In the genomic region with DNA sequence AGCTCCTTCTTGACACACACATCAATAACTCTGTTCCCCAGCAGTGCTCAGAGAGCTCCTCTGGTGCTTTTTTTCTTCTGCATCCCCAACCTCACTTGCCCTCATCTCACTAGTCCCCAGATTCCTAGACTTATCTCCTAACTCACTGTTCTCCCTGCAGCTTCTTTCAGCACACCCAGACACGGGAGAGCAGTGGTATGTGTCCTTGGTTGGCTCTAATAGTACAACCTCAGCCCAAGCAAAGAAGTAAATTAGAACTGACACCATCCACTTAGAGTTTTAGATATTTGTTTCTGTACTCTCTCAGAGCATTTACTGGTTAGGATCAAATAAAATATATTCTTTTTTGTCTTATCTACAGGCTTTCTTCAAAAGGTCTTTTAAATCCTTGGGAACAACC, we compare ENCODE assay signal across 20 cellular contexts.
DNase-seq lines count a peak whose midpoint lies in the region; ATAC-seq and TF ChIP-seq lines count a peak whose summit lies in the region.
"Had no signal": no experiment of that assay in that cellular context is flagged by ENCODE, and none has a peak within 500 bp of the region (broad histone marks: within the 10 kb centered on the region; RNA-seq: fewer than 3 reads in every experiment).

No MANE protein-coding gene starts in this region.

- H3K27ac Mint-ChIP-seq in GM23338 (no peak overlapping the region), progenitor cell of endocrine pancreas (peak overlapping the region; percentile 59)
- H3K27ac Mint-ChIP-seq in activated naive CD8-positive, alpha-beta T cell treated with anti-CD3 and anti-CD28 coated beads, Interleukin-2, amount 50 U/mL, for 24 hours: no peak overlapping the region
- H3K27ac Mint-ChIP-seq: CD4-positive, alpha-beta T cell; HFFc6 had no signal

- peak; percentile 93 for ATAC-seq in SK-N-SH treated with all-trans-retinoic acid at 6 μM for 48 hours
- ATAC-seq in GM23338: peak; percentile 34; the same call in 1 of the 3 replicates
- ATAC-seq in left lung: peak; percentile 26
- ATAC-seq in activated naive CD8-positive, alpha-beta T cell treated with anti-CD3 and anti-CD28 coated beads, Interleukin-2, amount 50 U/mL, for 24 hours: no peak
- ATAC-seq in upper lobe of right lung: no peak
- ATAC-seq: A549, HCT116 had no signal

- no peak overlapping the region for H2AFZ ChIP-seq in SK-N-SH (ENCODE audit: low read depth)
- no peak overlapping the region for H2AFZ ChIP-seq in GM23338
- H2AFZ ChIP-seq: GM23248 had no signal

- no peaks in the 10 kb centered on the region for H3K9me2 ChIP-seq in SK-N-SH
- H3K9me2 ChIP-seq in GM23338 (ENCODE audit: insufficient read depth): no peaks in the 10 kb centered on the region

- H3K4me3 ChIP-seq in SK-N-SH (ENCODE audit: low read depth in 2 of 2, low read length in 1 of 2): no peak overlapping the region
- H3K4me3 ChIP-seq in GM23338: no peak overlapping the region
- H3K4me3 ChIP-seq in left lung: no peak overlapping the region
- H3K4me3 ChIP-seq in esophagus squamous epithelium: no peak overlapping the region
- H3K4me3 ChIP-seq in upper lobe of right lung: no peak overlapping the region
- H3K4me3 ChIP-seq: A549, GM23248 had no signal

- no peak overlapping the region for H3K9ac ChIP-seq in SK-N-SH
- H3K9ac ChIP-seq: GM23248 had no signal

- intact Hi-C loops in left lung (cut with DNase I): no loop called here
- intact Hi-C loops in esophagus squamous epithelium (cut with DNase I): no loop called here
- intact Hi-C loops in upper lobe of right lung (cut with DNase I): no loop called here

- H3K9me3 Mint-ChIP-seq in GM23338 (no peaks in the 10 kb centered on the region), progenitor cell of endocrine pancreas (ENCODE audit: low read depth) (no peaks in the 10 kb centered on the region)
- no peaks in the 10 kb centered on the region for H3K9me3 Mint-ChIP-seq in activated naive CD8-positive, alpha-beta T cell treated with anti-CD3 and anti-CD28 coated beads, Interleukin-2, amount 50 U/mL, for 24 hours
- H3K9me3 Mint-ChIP-seq: CD4-positive, alpha-beta T cell; HFFc6 had no signal

- H3K36me3 Mint-ChIP-seq in GM23338 (ENCODE audit: low read depth): no peaks in the 10 kb centered on the region
- no peaks in the 10 kb centered on the region for H3K36me3 Mint-ChIP-seq in progenitor cell of endocrine pancreas (ENCODE audit: insufficient read depth)
- H3K36me3 Mint-ChIP-seq in activated naive CD8-positive, alpha-beta T cell treated with anti-CD3 and anti-CD28 coated beads, Interleukin-2, amount 50 U/mL, for 24 hours (ENCODE audit: low read depth): no peaks in the 10 kb centered on the region

- no peak for TF ChIP-seq CTCF in SK-N-SH (IDR thresholded peaks at IDR 0.05)
- TF ChIP-seq CTCF in GM23338 (conservative IDR thresholded peaks at IDR 0.05; ENCODE audit: low read depth in 2 of 2): no peak
- no peak for TF ChIP-seq CTCF in left lung (IDR thresholded peaks at IDR 0.05)
- TF ChIP-seq CTCF in progenitor cell of endocrine pancreas (IDR thresholded peaks at IDR 0.05; ENCODE audit: unreplicated experiment): no peak
- TF ChIP-seq CTCF in esophagus squamous epithelium (IDR thresholded peaks at IDR 0.05): no peak
- no peak for TF ChIP-seq CTCF in upper lobe of right lung (IDR thresholded peaks at IDR 0.05)

- H3K9me3 ChIP-seq in SK-N-SH (no peaks in the 10 kb centered on the region), left lung (no peaks in the 10 kb centered on the region), esophagus squamous epithelium (no peaks in the 10 kb centered on the region), upper lobe of right lung (no peaks in the 10 kb centered on the region)
- H3K9me3 ChIP-seq: A549 had no signal

- H3K4me2 ChIP-seq in SK-N-SH (no peak overlapping the region), GM23338 (no peak overlapping the region)
- H3K4me2 ChIP-seq: A549 had no signal

- no peak for TF ChIP-seq EP300 in SK-N-SH (IDR thresholded peaks at IDR 0.05; ENCODE audit: borderline replicate concordance in 1 of 2, low read depth in 1 of 2, low read length in 1 of 2)

- no peaks in the 10 kb centered on the region for H3K36me3 ChIP-seq in SK-N-SH (replicated peaks in 1 of 2; ENCODE audit: control insufficient read depth in 1 of 2, insufficient read depth in 2 of 2, low read length in 1 of 2)
- no peaks in the 10 kb centered on the region for H3K36me3 ChIP-seq in GM23338 (ENCODE audit: insufficient read depth)
- no peaks in the 10 kb centered on the region for H3K36me3 ChIP-seq in left lung
- no peaks in the 10 kb centered on the region for H3K36me3 ChIP-seq in esophagus squamous epithelium
- H3K36me3 ChIP-seq in upper lobe of right lung: no peaks in the 10 kb centered on the region

- peaks cover 14% of the 10 kb centered on the region for H3K4me1 Mint-ChIP-seq in GM23338
- H3K4me1 Mint-ChIP-seq in progenitor cell of endocrine pancreas (ENCODE audit: low read depth): peaks cover 51% of the 10 kb centered on the region
- H3K4me1 Mint-ChIP-seq in activated naive CD8-positive, alpha-beta T cell treated with anti-CD3 and anti-CD28 coated beads, Interleukin-2, amount 50 U/mL, for 24 hours: no peaks in the 10 kb centered on the region

- no peaks in the 10 kb centered on the region for H3K4me1 ChIP-seq in SK-N-SH (ENCODE audit: control insufficient read depth in 1 of 2, insufficient read depth in 2 of 2, low read depth in 1 of 2, low read length in 1 of 2)
- H3K4me1 ChIP-seq in GM23338 (ENCODE audit: insufficient read depth): peaks cover 6% of the 10 kb centered on the region; the same call in 1 of the 2 replicates
- H3K4me1 ChIP-seq in left lung: no peaks in the 10 kb centered on the region
- H3K4me1 ChIP-seq in esophagus squamous epithelium: no peaks in the 10 kb centered on the region
- H3K4me1 ChIP-seq in upper lobe of right lung: no peaks in the 10 kb centered on the region
- H3K4me1 ChIP-seq: A549 had no signal

- H3K79me2 ChIP-seq in SK-N-SH (ENCODE audit: insufficient read depth): no peaks in the 10 kb centered on the region
- no peaks in the 10 kb centered on the region for H3K79me2 ChIP-seq in GM23338 (replicated peaks; ENCODE audit: insufficient read depth)

- H4K20me1 ChIP-seq in SK-N-SH (ENCODE audit: insufficient read depth): no peaks in the 10 kb centered on the region
- no peaks in the 10 kb centered on the region for H4K20me1 ChIP-seq in GM23338 (replicated peaks; ENCODE audit: insufficient read depth)

- H3K27me3 ChIP-seq in SK-N-SH (ENCODE audit: insufficient read depth) (no peaks in the 10 kb centered on the region), GM23338 (ENCODE audit: insufficient read depth) (no peaks in the 10 kb centered on the region), left lung (no peaks in the 10 kb centered on the region), esophagus squamous epithelium (no peaks in the 10 kb centered on the region), upper lobe of right lung (no peaks in the 10 kb centered on the region)

- DNase-seq in SK-N-SH (no peak), GM23338 (ENCODE audit: low spot score) (no peak), left lung (no peak), progenitor cell of endocrine pancreas (ENCODE audit: low spot score, unreplicated experiment) (no peak), esophagus squamous epithelium (lab: John Stamatoyannopoulos, UW) (no peak), upper lobe of right lung (no peak)
- DNase-seq in activated naive CD8-positive, alpha-beta T cell treated with anti-CD3 and anti-CD28 coated beads, Interleukin-2, amount 50 U/mL, for 24 hours: no peak
- DNase-seq: AML-193; CD4-positive, alpha-beta T cell; DMS79 treated with DMSO at 0.1 percent for 48 hours; EL; GM23248; H7; HFFc6; IMR-90 had no signal

- H3F3A ChIP-seq in SK-N-SH (replicated peaks; ENCODE audit: insufficient read depth) (no peaks in the 10 kb centered on the region), GM23338 (replicated peaks; ENCODE audit: low read depth) (no peaks in the 10 kb centered on the region)

- H3K27me3 Mint-ChIP-seq in GM23338 (ENCODE audit: insufficient read depth, low read depth, poor library complexity) (peaks cover 3% of the 10 kb centered on the region), progenitor cell of endocrine pancreas (no peaks in the 10 kb centered on the region)
- H3K27me3 Mint-ChIP-seq in activated naive CD8-positive, alpha-beta T cell treated with anti-CD3 and anti-CD28 coated beads, Interleukin-2, amount 50 U/mL, for 24 hours: no peaks in the 10 kb centered on the region
- H3K27me3 Mint-ChIP-seq: CD4-positive, alpha-beta T cell had no signal

- no peak for TF ChIP-seq RAD21 in SK-N-SH (IDR thresholded peaks at IDR 0.05; ENCODE audit: low read length)

- POLR2A ChIA-PET in SK-N-SH (lab: Yijun Ruan, JAX): no interaction called here

- no peak overlapping the region for H3K4me3 Mint-ChIP-seq in GM23338
- H3K4me3 Mint-ChIP-seq in progenitor cell of endocrine pancreas (ENCODE audit: low read depth): no peak overlapping the region
- no peak overlapping the region for H3K4me3 Mint-ChIP-seq in activated naive CD8-positive, alpha-beta T cell treated with anti-CD3 and anti-CD28 coated beads, Interleukin-2, amount 50 U/mL, for 24 hours
- H3K4me3 Mint-ChIP-seq: CD4-positive, alpha-beta T cell; HFFc6 had no signal

- no peak overlapping the region for H3K27ac ChIP-seq in SK-N-SH (ENCODE audit: low read depth in 2 of 2, low read length in 1 of 2)
- no peak overlapping the region for H3K27ac ChIP-seq in GM23338 (ENCODE audit: low read depth)
- H3K27ac ChIP-seq in left lung: no peak overlapping the region
- no peak overlapping the region for H3K27ac ChIP-seq in esophagus squamous epithelium
- no peak overlapping the region for H3K27ac ChIP-seq in upper lobe of right lung
- H3K27ac ChIP-seq: 22Rv1, A549, C4-2B, GM23248 had no signal

- TF ChIP-seq POLR2A in esophagus squamous epithelium (IDR thresholded peaks at IDR 0.05): no peak

- WGBS in SK-N-SH (ENCODE audit: low lambda C conversion rate): 62% methylated on average over 1 of the region's 1 CpG
- 54 to 82% methylated on average over 1 of the region's 1 CpG for WGBS in esophagus squamous epithelium, 2 donors

- CTCF ChIA-PET in SK-N-SH (lab: Yijun Ruan, JAX): interaction anchor here (1.4 kb wide), 1 partner anchor 8 kb away, joined by 6 read pairs; no protein-coding TSS in a partner anchor

TF ChIP-seq in GM23338, 12 proteins besides CTCF, POLR2A, EP300 and RAD21 (continues in another document):
- TF ChIP-seq EZH2phosphoT487 (IDR thresholded peaks at IDR 0.05; ENCODE audit: unreplicated experiment): no peak

Comparison
In these comparisons a context has a peak if more than half of its experiments do, and no peak if none do; other contexts are left out.
1. ATAC-seq: peak in SK-N-SH treated with all-trans-retinoic acid at 6 μM for 48 hours (single experiment), GM23338 (single experiment) and left lung (single experiment); none in activated naive CD8-positive, alpha-beta T cell treated with anti-CD3 and anti-CD28 coated beads, Interleukin-2, amount 50 U/mL, for 24 hours (single experiment) and upper lobe of right lung (single experiment).